In genomic region chr13:32745509-32745908, GRCh38 we compare ENCODE assay signal across 1 cellular context.
TF ChIP-seq lines count a peak whose summit lies in the region.

No MANE protein-coding gene starts in this region.

TF ChIP-seq in GM23338, 12 proteins besides CTCF, POLR2A, EP300 and RAD21 (continued from another document):
- TF ChIP-seq ZNF462 (CRISPR knock-in tag; IDR thresholded peaks at IDR 0.05) (no peak), EZH2 (IDR thresholded peaks at IDR 0.05; ENCODE audit: low read depth, unreplicated experiment) (no peak), ZNF114 (CRISPR knock-in tag; IDR thresholded peaks at IDR 0.05) (no peak), ETS1 (IDR thresholded peaks at IDR 0.05) (no peak), NANOG (IDR thresholded peaks at IDR 0.05; ENCODE audit: borderline replicate concordance) (no peak)
